In the genomic region with DNA sequence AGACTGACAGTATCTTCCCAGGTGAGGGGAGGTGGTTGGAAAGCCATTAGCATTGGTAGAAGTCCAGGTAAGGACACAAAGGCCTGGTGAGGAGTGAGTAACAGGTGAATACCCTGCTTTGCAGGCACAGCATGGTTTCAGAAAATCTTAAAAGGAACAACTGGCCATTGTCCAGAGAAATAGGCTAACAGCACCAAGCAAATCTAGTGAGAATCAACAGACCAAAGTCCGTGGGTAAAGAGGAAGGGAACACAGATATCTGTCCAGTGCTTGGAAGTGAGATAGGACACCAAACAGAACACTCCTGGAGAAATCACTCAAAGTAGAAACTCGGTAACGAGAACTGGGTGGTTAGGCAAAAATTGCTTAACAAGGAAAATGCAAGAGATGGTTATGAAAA, we compare ENCODE assay signal across 21 cellular contexts.
"Had no signal": no experiment of that assay in that cellular context is flagged by ENCODE, and none has a peak within 500 bp of the region (broad histone marks: within the 10 kb centered on the region; RNA-seq: fewer than 3 reads in every experiment).

No MANE protein-coding gene starts in this region.

- H2AFZ ChIP-seq: neural progenitor cell had no signal

- H3K4me1 Mint-ChIP-seq: mesothelial cell of epicardium; naive thymus-derived CD4-positive, alpha-beta T cell; nephron; neural progenitor cell; stimulated activated memory B cell treated with anti-CD40 and anti-IgM and Interleukin-4, amounts not matched to agents 10 μg/mL and 1 μg/mL and 100 μg/mL, for 72 hours had no signal

- H3K4me3 ChIP-seq: neural progenitor cell, prostate gland, right atrium auricular region, skin epidermis, spleen, testis, tibial artery had no signal

- H3K4me3 Mint-ChIP-seq: effector memory CD8-positive, alpha-beta T cell; mesothelial cell of epicardium; naive thymus-derived CD4-positive, alpha-beta T cell; nephron; neural progenitor cell; stimulated activated memory B cell treated with anti-CD40 and anti-IgM and Interleukin-4, amounts not matched to agents 10 μg/mL and 1 μg/mL and 100 μg/mL, for 72 hours; type B pancreatic cell had no signal

- H3K27me3 Mint-ChIP-seq: effector memory CD8-positive, alpha-beta T cell; naive thymus-derived CD4-positive, alpha-beta T cell; stimulated activated memory B cell treated with anti-CD40 and anti-IgM and Interleukin-4, amounts not matched to agents 10 μg/mL and 1 μg/mL and 100 μg/mL, for 72 hours; type B pancreatic cell had no signal

- ATAC-seq: effector memory CD8-positive, alpha-beta T cell; naive thymus-derived CD4-positive, alpha-beta T cell; stimulated activated memory B cell treated with anti-CD40 and anti-IgM and Interleukin-4, amounts not matched to agents 10 μg/mL and 1 μg/mL and 100 μg/mL, for 72 hours; stimulated activated naive CD8-positive, alpha-beta T cell treated with anti-CD3 and anti-CD28 coated beads, Interleukin-15, Interleukin-2, amounts not matched to agents 100 U/mL and 50 U/mL, for 24 hours had no signal

- H3K9ac ChIP-seq: neural progenitor cell had no signal

- H3K4me2 ChIP-seq: neural progenitor cell had no signal

- H3K36me3 Mint-ChIP-seq: mesothelial cell of epicardium; naive thymus-derived CD4-positive, alpha-beta T cell; neural progenitor cell; stimulated activated memory B cell treated with anti-CD40 and anti-IgM and Interleukin-4, amounts not matched to agents 10 μg/mL and 1 μg/mL and 100 μg/mL, for 72 hours; type B pancreatic cell had no signal

- H3K27ac ChIP-seq: neural progenitor cell, prostate gland, right atrium auricular region, skin epidermis, spleen, testis, tibial artery had no signal

- H3K36me3 ChIP-seq: neural progenitor cell, prostate gland, right atrium auricular region, spleen, tibial artery had no signal

- H3K27ac Mint-ChIP-seq: effector memory CD8-positive, alpha-beta T cell; mesothelial cell of epicardium; naive thymus-derived CD4-positive, alpha-beta T cell; nephron; neural progenitor cell; stimulated activated memory B cell treated with anti-CD40 and anti-IgM and Interleukin-4, amounts not matched to agents 10 μg/mL and 1 μg/mL and 100 μg/mL, for 72 hours; type B pancreatic cell had no signal

- FAIRE-seq: frontal cortex, keratinocyte, urothelium cell line had no signal

- DNase-seq: cortex of kidney; effector memory CD8-positive, alpha-beta T cell; mesenchymal stem cell; naive thymus-derived CD4-positive, alpha-beta T cell; spleen; stimulated activated CD4-positive, alpha-beta T cell treated with anti-CD3 and anti-CD28 coated beads, Interleukin-4, amount 100 ng/mL, for 4 hours; stimulated activated naive CD8-positive, alpha-beta T cell treated with anti-CD3 and anti-CD28 coated beads, Interleukin-15, Interleukin-2, amounts not matched to agents 100 U/mL and 50 U/mL, for 24 hours; substantia nigra; testis; tibial artery had no signal

- H3K9me3 Mint-ChIP-seq: effector memory CD8-positive, alpha-beta T cell; nephron; neural progenitor cell; type B pancreatic cell had no signal

- H3K27me3 ChIP-seq: neural progenitor cell, right atrium auricular region, spleen, testis, tibial artery had no signal

- H3K9me3 ChIP-seq: prostate gland, right atrium auricular region, spleen, testis, tibial artery had no signal

- H3K4me1 ChIP-seq: neural progenitor cell, prostate gland, right atrium auricular region, spleen, testis, tibial artery had no signal
